ENCODE assay signal across 28 cellular contexts in the genomic region with DNA sequence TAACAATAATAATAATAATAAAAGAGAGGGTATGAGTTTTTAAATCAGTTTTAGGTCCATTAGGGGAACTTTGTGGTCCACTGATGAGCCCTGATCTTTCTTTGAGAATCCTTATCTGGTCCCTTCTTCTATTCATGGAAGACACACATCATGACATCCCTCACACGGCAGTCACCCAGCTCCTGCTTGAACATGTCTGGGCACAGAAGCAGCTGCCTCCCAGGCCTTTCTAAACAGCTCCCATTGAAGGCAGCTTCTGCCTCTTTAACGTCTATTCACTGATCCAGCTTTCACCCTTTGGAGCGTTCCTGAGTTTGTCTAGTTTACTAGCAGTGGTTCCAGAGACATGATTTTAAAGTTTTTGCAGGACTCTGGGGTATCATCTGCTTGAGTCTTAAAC.
"Had no signal": no experiment of that assay in that cellular context is flagged by ENCODE, and none has a peak within 500 bp of the region (broad histone marks: within the 10 kb centered on the region; RNA-seq: fewer than 3 reads in every experiment).

No MANE protein-coding gene starts in this region.

- FAIRE-seq: islet of Langerhans, pancreas had no signal

- H3K36me3 ChIP-seq: left ventricle myocardium inferior, pancreas, prostate gland, stomach, thyroid gland, transverse colon, upper lobe of left lung, vagina had no signal

- ATAC-seq: mucosa of descending colon; naive thymus-derived CD4-positive, alpha-beta T cell; natural killer cell treated with Interleukin-12 subunit alpha and Interleukin-12 subunit beta and Interleukin-15 and Interleukin-18, amount 100 ng/mL, for 72 hours; pancreas; right cardiac atrium; sciatic nerve; stimulated activated naive B cell treated with anti-CD40 and anti-IgM and Interleukin-4, amounts not matched to agents 10 μg/mL and 1 μg/mL and 100 μg/mL, for 72 hours; stimulated activated naive CD8-positive, alpha-beta T cell treated with anti-CD3 and anti-CD28 coated beads, Interleukin-15, Interleukin-2, amounts not matched to agents 100 U/mL and 50 U/mL, for 24 hours had no signal

- H3K27me3 ChIP-seq: pancreas, stomach, testis, thyroid gland, transverse colon, upper lobe of left lung, vagina had no signal

- H3K27ac ChIP-seq: left ventricle myocardium inferior, pancreas, prostate gland, skin epidermis, stomach, testis, thyroid gland, transverse colon, upper lobe of left lung, vagina had no signal

- H3K4me3 ChIP-seq: left ventricle myocardium inferior, lung, mucosa of descending colon, pancreas, prostate gland, skin epidermis, stomach, testis, thyroid gland, transverse colon, upper lobe of left lung, vagina had no signal

- DNase-seq: hypothalamus; immature natural killer cell; left ventricle myocardium inferior; midbrain; mucosa of descending colon; naive thymus-derived CD4-positive, alpha-beta T cell; pancreas; posterior cingulate gyrus; retina; right cardiac atrium; stimulated activated CD4-positive, alpha-beta T cell treated with anti-CD3 and anti-CD28 coated beads, Interleukin-12 subunit alpha, Interleukin-12 subunit beta, amount 100 ng/mL, for 4 hours; stimulated activated CD4-positive, alpha-beta T cell treated with anti-CD3 and anti-CD28 coated beads, Interleukin-15, amount 100 ng/mL, for 24 hours; stimulated activated CD4-positive, alpha-beta T cell treated with anti-CD3 and anti-CD28 coated beads, Interleukin-2, amount 100 ng/mL, for 24 hours; stimulated activated CD4-positive, alpha-beta T cell treated with anti-CD3 and anti-CD28 coated beads, Interleukin-4, amount 100 ng/mL, for 1 hour; stimulated activated naive B cell treated with anti-CD40 and anti-IgM and Interleukin-4, amounts not matched to agents 10 μg/mL and 1 μg/mL and 100 μg/mL, for 72 hours; stimulated activated naive CD8-positive, alpha-beta T cell treated with anti-CD3 and anti-CD28 coated beads, Interleukin-15, Interleukin-2, amounts not matched to agents 100 U/mL and 50 U/mL, for 24 hours; stomach; testis; thyroid gland; transverse colon; upper lobe of left lung had no signal
